Comparison of ENCODE assay signal across 22 cellular contexts in the genomic region with DNA sequence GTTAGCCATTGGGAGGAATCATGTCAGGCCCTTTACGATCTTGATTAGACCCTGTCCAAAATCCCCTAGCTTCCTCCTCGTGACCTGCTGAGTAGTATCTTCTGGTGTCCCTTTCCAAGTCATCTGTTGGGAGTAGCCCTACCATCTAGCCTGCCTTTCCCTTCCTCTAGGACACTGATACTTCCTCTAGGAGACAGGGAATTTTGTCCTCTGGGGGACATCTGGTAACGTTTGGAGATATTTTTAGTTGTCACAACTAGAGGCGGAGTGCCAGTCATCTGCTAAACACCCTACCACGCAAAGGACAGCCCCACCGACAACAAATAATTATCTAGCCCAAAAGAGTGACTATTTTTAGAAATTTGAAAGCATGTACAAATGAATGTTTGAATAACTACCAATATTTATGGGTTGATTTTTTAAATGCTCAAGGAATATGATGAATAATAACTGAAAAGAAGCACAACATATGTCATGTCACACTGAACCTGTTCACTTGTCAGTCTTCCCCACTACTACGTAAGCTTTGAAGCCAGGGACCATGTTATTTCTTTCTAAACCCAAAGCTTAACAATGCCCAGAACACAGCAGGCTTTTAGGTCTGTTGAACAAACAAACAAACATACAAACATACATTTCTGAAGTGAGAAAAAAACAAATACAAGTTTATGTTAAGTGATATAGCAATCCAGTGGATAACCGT.
"Had no signal": no experiment of that assay in that cellular context is flagged by ENCODE, and none has a peak within 500 bp of the region (broad histone marks: within the 10 kb centered on the region; RNA-seq: fewer than 3 reads in every experiment).

No MANE protein-coding gene starts in this region.

- H3K9me3 Mint-ChIP-seq: activated CD4-positive, alpha-beta T cell treated with anti-CD3 and anti-CD28 coated beads, Interleukin-2, amount 10 ng/mL, durations not matched to agents 24 days and 14 days; activated CD8-positive, alpha-beta T cell treated with anti-CD3 and anti-CD28 coated beads for 36 hours; activated T-helper 2 cell treated with anti-CD3 and anti-CD28 coated beads, Interferon-gamma antibody, Interleukin-2, Interleukin-4, amounts not matched to agents 10 μg/mL and 5 μg/mL and 100 μg/mL, durations not matched to agents 14 hours and 24 hours and 36 hours had no signal

- H3K4me3 Mint-ChIP-seq: activated CD4-positive, alpha-beta T cell treated with anti-CD3 and anti-CD28 coated beads, Interleukin-2, amount 10 ng/mL, durations not matched to agents 24 days and 14 days; activated CD8-positive, alpha-beta T cell treated with anti-CD3 and anti-CD28 coated beads for 36 hours had no signal

- H3K27me3 ChIP-seq: body of pancreas, hepatocyte, ovary, sigmoid colon, tibial artery had no signal

- H3K4me3 ChIP-seq: body of pancreas, coronary artery, hepatocyte, ovary, sigmoid colon, tibial artery had no signal

- DNase-seq: activated CD4-positive, alpha-beta T cell treated with anti-CD3 and anti-CD28 coated beads, Interleukin-2, amount 10 ng/mL, durations not matched to agents 24 days and 14 days; activated CD4-positive, CD25-positive, alpha-beta regulatory T cell; activated CD8-positive, alpha-beta T cell treated with anti-CD3 and anti-CD28 coated beads for 36 hours; activated naive CD4-positive, alpha-beta T cell treated with Interleukin-2 at 50 U/mL for 16 hours; activated T-cell treated with anti-CD3 and anti-CD28 coated beads, Interleukin-2, amount 50 U/mL, for 1 hour; body of pancreas; erythroblast; mammary epithelial cell; midbrain; ovary; sigmoid colon; stimulated activated CD4-positive, alpha-beta T cell treated with anti-CD3 and anti-CD28 coated beads, Interleukin-12 subunit alpha, Interleukin-12 subunit beta, amount 100 ng/mL, for 4 hours; stimulated activated CD4-positive, alpha-beta T cell treated with anti-CD3 and anti-CD28 coated beads, Interleukin-1b, Interleukin-23, amount 100 ng/mL, for 48 hours; stimulated activated CD8-positive, alpha-beta memory T cell treated with anti-CD3 and anti-CD28 coated beads, Interleukin-4, amount 100 ng/mL, for 48 hours; stimulated activated naive CD4-positive, alpha-beta T cell treated with Interleukin-2 at 50 U/mL for 16 hours; T-helper 1 cell; T-helper 9 cell; tibial artery had no signal

- H3K36me3 ChIP-seq: ovary, tibial artery had no signal

- H3K4me1 Mint-ChIP-seq: activated CD4-positive, alpha-beta T cell treated with anti-CD3 and anti-CD28 coated beads, Interleukin-2, amount 10 ng/mL, durations not matched to agents 24 days and 14 days had no signal

- H3K27ac ChIP-seq: body of pancreas, coronary artery, hepatocyte, ovary, sigmoid colon, tibial artery had no signal

- H3K4me1 ChIP-seq: body of pancreas had no signal

- H3K27ac Mint-ChIP-seq: activated CD4-positive, alpha-beta T cell treated with anti-CD3 and anti-CD28 coated beads, Interleukin-2, amount 10 ng/mL, durations not matched to agents 24 days and 14 days; activated CD8-positive, alpha-beta T cell treated with anti-CD3 and anti-CD28 coated beads for 36 hours; activated T-helper 2 cell treated with anti-CD3 and anti-CD28 coated beads, Interferon-gamma antibody, Interleukin-2, Interleukin-4, amounts not matched to agents 10 μg/mL and 5 μg/mL and 100 μg/mL, durations not matched to agents 14 hours and 24 hours and 36 hours had no signal

- H3K27me3 Mint-ChIP-seq: activated CD4-positive, alpha-beta T cell treated with anti-CD3 and anti-CD28 coated beads, Interleukin-2, amount 10 ng/mL, durations not matched to agents 24 days and 14 days; activated CD8-positive, alpha-beta T cell treated with anti-CD3 and anti-CD28 coated beads for 36 hours had no signal

- H3K9me3 ChIP-seq: body of pancreas, ovary, sigmoid colon, tibial artery had no signal

- ATAC-seq: activated CD8-positive, alpha-beta T cell treated with anti-CD3 and anti-CD28 coated beads for 36 hours; body of pancreas; left lobe of liver had no signal
